17 cellular contexts compared by ENCODE assay signal in the genomic region with DNA sequence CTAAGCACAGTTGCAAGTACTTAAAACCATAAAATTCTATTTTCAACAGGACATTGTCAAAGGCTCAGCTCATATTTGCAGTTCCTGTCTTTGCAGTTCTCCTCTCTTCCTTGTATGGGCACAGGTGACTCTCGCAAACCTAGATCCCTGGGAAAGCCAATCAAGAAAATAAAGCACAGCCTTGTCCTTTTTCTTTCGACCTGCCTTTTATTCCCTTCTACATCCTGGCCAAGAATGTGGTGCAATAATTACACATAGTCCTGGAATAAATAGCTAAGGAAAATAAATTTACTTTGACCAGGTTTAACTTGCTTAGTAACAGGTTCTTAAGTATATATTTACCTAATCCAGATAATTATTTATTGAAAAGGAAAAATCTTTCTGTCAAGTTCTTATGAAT. TPM values are rescaled to one million over a fixed set of nuclear protein-coding genes. Genes with fewer than 3 reads are reported as not detected.
DNase-seq lines count a peak whose midpoint lies in the region; ATAC-seq and TF ChIP-seq lines count a peak whose summit lies in the region.
"Had no signal": no experiment of that assay in that cellular context is flagged by ENCODE, and none has a peak within 500 bp of the region (broad histone marks: within the 10 kb centered on the region; RNA-seq: fewer than 3 reads in every experiment).

No MANE protein-coding gene starts in this region.

- peaks cover 57% of the 10 kb centered on the region for H3K4me1 Mint-ChIP-seq in activated naive CD4-positive, alpha-beta T cell treated with anti-CD3 and anti-CD28 coated beads for 36 hours (ENCODE audit: low read depth)
- peaks cover 24% of the 10 kb centered on the region for H3K4me1 Mint-ChIP-seq in endothelial cell (ENCODE audit: unreplicated experiment)

- TF ChIP-seq CTCF in VCaP (conservative IDR thresholded peaks at IDR 0.05) (no peak), endothelial cell (IDR thresholded peaks at IDR 0.05; ENCODE audit: unreplicated experiment) (no peak), spleen (IDR thresholded peaks at IDR 0.05 in 8 of 11, conservative IDR thresholded peaks at IDR 0.05 in 3 of 11) (no peak)

- H3K4me3 Mint-ChIP-seq in activated naive CD4-positive, alpha-beta T cell treated with anti-CD3 and anti-CD28 coated beads for 36 hours, result no peak overlapping the region
- peak overlapping the region; percentile 62 for H3K4me3 Mint-ChIP-seq in endothelial cell (ENCODE audit: unreplicated experiment)

- H3K27me3 ChIP-seq in spleen (replicated peaks in 1 of 7), result no peaks in the 10 kb centered on the region
- H3K27me3 ChIP-seq: dorsolateral prefrontal cortex, esophagus muscularis mucosa, vagina had no signal

- no peaks in the 10 kb centered on the region for H3K9me3 ChIP-seq in spleen
- H3K9me3 ChIP-seq: esophagus muscularis mucosa, left ventricle myocardium inferior, vagina had no signal

- no peak for DNase-seq in activated naive CD4-positive, alpha-beta T cell treated with anti-CD3 and anti-CD28 coated beads for 36 hours
- DNase-seq in activated naive CD4-positive, alpha-beta T cell (lab: John Stamatoyannopoulos, UW), result no peak
- no peak for DNase-seq in endothelial cell (ENCODE audit: low spot score)
- no peak for DNase-seq in spleen
- DNase-seq in NCI-H2107 (lab: John Stamatoyannopoulos, UW), result no peak
- DNase-seq: COR-L47, dorsolateral prefrontal cortex, left ventricle myocardium inferior, NCI-H146, NCI-H774 had no signal

- intact Hi-C loops in activated naive CD4-positive, alpha-beta T cell treated with anti-CD3 and anti-CD28 coated beads for 36 hours (cut with micrococcal nuclease), result no loop called here
- intact Hi-C loops in spleen (cut with DNase I; ENCODE audit: low total_unique reads), result no loop called here

- no peak for TF ChIP-seq POLR2A in spleen (IDR thresholded peaks at IDR 0.05)

- 91 to 99% (median 97%) methylated on average over 2 of the region's 2 CpGs for WGBS in spleen, 5 donors

- no peaks in the 10 kb centered on the region for H3K9me3 Mint-ChIP-seq in activated naive CD4-positive, alpha-beta T cell treated with anti-CD3 and anti-CD28 coated beads for 36 hours
- no peaks in the 10 kb centered on the region for H3K9me3 Mint-ChIP-seq in endothelial cell (ENCODE audit: unreplicated experiment)

- peaks cover 0 to 56% (median 38%) of the 10 kb centered on the region in 6 donors for H3K4me1 ChIP-seq in spleen
- H3K4me1 ChIP-seq: esophagus muscularis mucosa, left ventricle myocardium inferior, vagina had no signal

- peaks cover 68% of the 10 kb centered on the region for H3K36me3 Mint-ChIP-seq in activated naive CD4-positive, alpha-beta T cell treated with anti-CD3 and anti-CD28 coated beads for 36 hours (ENCODE audit: low read depth)
- peaks cover 39% of the 10 kb centered on the region for H3K36me3 Mint-ChIP-seq in endothelial cell (ENCODE audit: low read depth, unreplicated experiment)

- ATAC-seq in HG02759 (IDR thresholded peaks at IDR 0.05; ENCODE audit: unreplicated experiment) (no peak), HG02852 (IDR thresholded peaks at IDR 0.05; ENCODE audit: unreplicated experiment) (no peak)
- ATAC-seq: sciatic nerve had no signal

- peaks cover 8 to 100% (median 68%) of the 10 kb centered on the region in 6 donors for H3K36me3 ChIP-seq in spleen

- peak overlapping the region; percentile 64 for H3K27ac Mint-ChIP-seq in activated naive CD4-positive, alpha-beta T cell treated with anti-CD3 and anti-CD28 coated beads for 36 hours
- H3K27ac Mint-ChIP-seq in endothelial cell (ENCODE audit: unreplicated experiment), result peak overlapping the region; percentile 18

- CTCF ChIA-PET in activated naive CD4-positive, alpha-beta T cell treated with anti-CD3 and anti-CD28 coated beads for 36 hours (lab: Charles Lee), result no interaction called here

- H3K4me3 ChIP-seq in spleen, result no peak overlapping the region
- H3K4me3 ChIP-seq: dorsolateral prefrontal cortex, esophagus muscularis mucosa, left ventricle myocardium inferior, vagina had no signal

- H3K27ac ChIP-seq in VCaP (peak overlapping the region; percentile 100), spleen (peak overlapping the region in 5 of 8 donors; percentile 71 to 90 (median 83))
- H3K27ac ChIP-seq: dorsolateral prefrontal cortex, esophagus muscularis mucosa, left ventricle myocardium inferior, vagina had no signal

- H3K27me3 Mint-ChIP-seq in activated naive CD4-positive, alpha-beta T cell treated with anti-CD3 and anti-CD28 coated beads for 36 hours (ENCODE audit: low read depth), result no peaks in the 10 kb centered on the region
- no peaks in the 10 kb centered on the region for H3K27me3 Mint-ChIP-seq in endothelial cell (ENCODE audit: unreplicated experiment)

RNA-seq across cellular contexts. Expression of gene ATG16L1, which starts 20.2 kb away (rescaled TPM):
- total RNA-seq in activated naive CD4-positive, alpha-beta T cell treated with anti-CD3 and anti-CD28 coated beads for 36 hours, result 10 to 100 TPM; 21.2 to 24.2 TPM
- total RNA-seq in endothelial cell (ENCODE audit: unreplicated experiment) (39.5 TPM), spleen (10 to 100 TPM; 32.0 to 45.8 (median 34.7) TPM)
- polyA plus RNA-seq in spleen, result 10 to 100 TPM; 12.0 to 15.6 (median 13.6) TPM

RNA-seq across cellular contexts. Expression of gene SAG, which starts 35.9 kb away (rescaled TPM):
- total RNA-seq in activated naive CD4-positive, alpha-beta T cell treated with anti-CD3 and anti-CD28 coated beads for 36 hours, result under 1 TPM in 1 of 2 experiments, not detected in 1; 0.19 TPM
- total RNA-seq in endothelial cell (ENCODE audit: unreplicated experiment), result not detected
- total RNA-seq in spleen, result under 1 TPM in 2 of 7 donors, not detected in 5; 0.09 to 0.20 TPM
- not detected for polyA plus RNA-seq in spleen
- total RNA-seq: bronchial epithelial cell, esophagus muscularis mucosa, left ventricle myocardium inferior, sciatic nerve, vagina had no signal
